ENCODE assay signal across 15 cellular contexts in genomic region chr16:68094614-68094934, GRCh38. TPM values are rescaled to one million over a fixed set of nuclear protein-coding genes. Genes with fewer than 3 reads are reported as not detected.
DNase-seq lines count a peak whose midpoint lies in the region; ATAC-seq and TF ChIP-seq lines count a peak whose summit lies in the region.
"Had no signal": no experiment of that assay in that cellular context is flagged by ENCODE, and none has a peak within 500 bp of the region (broad histone marks: within the 10 kb centered on the region; RNA-seq: fewer than 3 reads in every experiment).

No MANE protein-coding gene starts in this region.

- peak; percentile 21; the same call in 1 of the 2 replicates for TF ChIP-seq CTCF in WTC11 (IDR thresholded peaks at IDR 0.05)
- TF ChIP-seq CTCF in endodermal cell (conservative IDR thresholded peaks at IDR 0.05): peak; percentile 36

- no peak overlapping the region for H3K4me3 ChIP-seq in endodermal cell (ENCODE audit: low read length)
- H3K4me3 ChIP-seq: left ventricle myocardium inferior, mucosa of descending colon had no signal

- no peaks in the 10 kb centered on the region for H3K9me3 ChIP-seq in endodermal cell (ENCODE audit: control insufficient read depth, low read length)
- H3K9me3 ChIP-seq: left ventricle myocardium inferior, mucosa of descending colon, SK-N-SH had no signal

- no peak overlapping the region for H3K9ac ChIP-seq in endodermal cell (ENCODE audit: extremely low read depth, low read length, poor library complexity, severe bottlenecking)
- H3K9ac ChIP-seq: SK-N-SH had no signal

- H3K4me1 Mint-ChIP-seq in activated naive CD4-positive, alpha-beta T cell treated with anti-CD3 and anti-CD28 coated beads, Interleukin-2, amount 50 U/mL, for 24 hours: peaks cover 89% of the 10 kb centered on the region
- peaks cover 39% of the 10 kb centered on the region for H3K4me1 Mint-ChIP-seq in WTC11
- peaks cover 22% of the 10 kb centered on the region for H3K4me1 Mint-ChIP-seq in endodermal cell
- peaks cover 77% of the 10 kb centered on the region for H3K4me1 Mint-ChIP-seq in stimulated activated effector memory CD8-positive, alpha-beta T cell treated with anti-CD3 and anti-CD28 coated beads, Interleukin-12 subunit alpha, Interleukin-12 subunit beta, amount 100 ng/mL, for 72 hours

- WGBS in endodermal cell (ENCODE audit: insufficient coverage in 1 of 2, insufficient read length in 1 of 2), 2 experiments: 88 to 94% methylated on average over 2 to 3 of the region's 4 CpGs

- peaks cover 6% of the 10 kb centered on the region for H3K4me1 ChIP-seq in endodermal cell (ENCODE audit: control insufficient read depth, insufficient read depth, low read length)

- H3K36me3 ChIP-seq in endodermal cell (ENCODE audit: control insufficient read depth, insufficient read depth, low read length): no peaks in the 10 kb centered on the region
- H3K36me3 ChIP-seq: left ventricle myocardium inferior had no signal

- H3K27ac Mint-ChIP-seq in activated naive CD4-positive, alpha-beta T cell treated with anti-CD3 and anti-CD28 coated beads, Interleukin-2, amount 50 U/mL, for 24 hours: peak overlapping the region; percentile 97
- peak overlapping the region; percentile 34; the same call in 1 of the 2 replicates for H3K27ac Mint-ChIP-seq in WTC11
- H3K27ac Mint-ChIP-seq in endodermal cell: no peak overlapping the region
- H3K27ac Mint-ChIP-seq in stimulated activated effector memory CD8-positive, alpha-beta T cell treated with anti-CD3 and anti-CD28 coated beads, Interleukin-12 subunit alpha, Interleukin-12 subunit beta, amount 100 ng/mL, for 72 hours: peak overlapping the region; percentile 19

- peaks cover 3% of the 10 kb centered on the region for H3K36me3 Mint-ChIP-seq in activated naive CD4-positive, alpha-beta T cell treated with anti-CD3 and anti-CD28 coated beads, Interleukin-2, amount 50 U/mL, for 24 hours
- H3K36me3 Mint-ChIP-seq in WTC11: no peaks in the 10 kb centered on the region
- peaks cover 5% of the 10 kb centered on the region for H3K36me3 Mint-ChIP-seq in endodermal cell (ENCODE audit: low read depth)
- H3K36me3 Mint-ChIP-seq in stimulated activated effector memory CD8-positive, alpha-beta T cell treated with anti-CD3 and anti-CD28 coated beads, Interleukin-12 subunit alpha, Interleukin-12 subunit beta, amount 100 ng/mL, for 72 hours: peaks cover 22% of the 10 kb centered on the region

- H3K27me3 Mint-ChIP-seq in activated naive CD4-positive, alpha-beta T cell treated with anti-CD3 and anti-CD28 coated beads, Interleukin-2, amount 50 U/mL, for 24 hours: no peaks in the 10 kb centered on the region
- H3K27me3 Mint-ChIP-seq in WTC11 (ENCODE audit: low read depth): no peaks in the 10 kb centered on the region
- H3K27me3 Mint-ChIP-seq in endodermal cell (ENCODE audit: insufficient read depth): no peaks in the 10 kb centered on the region

- no peaks in the 10 kb centered on the region for H3K27me3 ChIP-seq in endodermal cell (ENCODE audit: control insufficient read depth, insufficient read depth, low read length, poor library complexity, severe bottlenecking)

- no peak for ATAC-seq in WTC11
- no peak for ATAC-seq in stimulated activated effector memory CD8-positive, alpha-beta T cell treated with anti-CD3 and anti-CD28 coated beads, Interleukin-12 subunit alpha, Interleukin-12 subunit beta, amount 100 ng/mL, for 72 hours
- ATAC-seq: mucosa of descending colon had no signal

- CTCF ChIA-PET in WTC11 (lab: Charles Lee): interaction anchor here (0.6 to 4.1 kb wide), 14 partner anchors 10 to 910 kb away, joined by 3 to 58 read pairs (median 6); partner anchors contain the start of genes ESRP2, NFATC3 and SLC7A6

- no peak for DNase-seq in activated naive CD4-positive, alpha-beta T cell treated with anti-CD3 and anti-CD28 coated beads, Interleukin-2, amount 50 U/mL, for 16 hours
- DNase-seq in WTC11 (ENCODE audit: low spot score) (no peak), endodermal cell (no peak), NCI-H2107 treated with DMSO at 0.1 percent for 48 hours (lab: John Stamatoyannopoulos, UW; ENCODE audit: unreplicated experiment) (no peak), NCI-H1417 treated with DMSO at 0.1 percent for 48 hours (lab: John Stamatoyannopoulos, UW) (no peak), NCI-H524 (lab: John Stamatoyannopoulos, UW) (no peak)
- no peak for DNase-seq in stimulated activated effector memory CD8-positive, alpha-beta T cell treated with anti-CD3 and anti-CD28 coated beads, Interleukin-12 subunit alpha, Interleukin-12 subunit beta, amount 100 ng/mL, for 72 hours (ENCODE audit: low spot score in 2 of 2)
- DNase-seq: effector CD8-positive, alpha-beta T cell; left ventricle myocardium inferior; mucosa of descending colon; NCI-H187 treated with DMSO at 0.1 percent for 48 hours; retina; RPMI8226; SK-N-SH had no signal

- peak overlapping the region; percentile 72 for H3K4me3 Mint-ChIP-seq in activated naive CD4-positive, alpha-beta T cell treated with anti-CD3 and anti-CD28 coated beads, Interleukin-2, amount 50 U/mL, for 24 hours
- peak overlapping the region; percentile 18; the same call in 1 of the 2 replicates for H3K4me3 Mint-ChIP-seq in WTC11
- H3K4me3 Mint-ChIP-seq in endodermal cell: no peak overlapping the region
- peak overlapping the region; percentile 5 for H3K4me3 Mint-ChIP-seq in stimulated activated effector memory CD8-positive, alpha-beta T cell treated with anti-CD3 and anti-CD28 coated beads, Interleukin-12 subunit alpha, Interleukin-12 subunit beta, amount 100 ng/mL, for 72 hours

- POLR2A ChIA-PET in WTC11 (lab: Charles Lee): no interaction called here

- H3K9me3 Mint-ChIP-seq in activated naive CD4-positive, alpha-beta T cell treated with anti-CD3 and anti-CD28 coated beads, Interleukin-2, amount 50 U/mL, for 24 hours: no peaks in the 10 kb centered on the region
- H3K9me3 Mint-ChIP-seq in WTC11: no peaks in the 10 kb centered on the region
- H3K9me3 Mint-ChIP-seq in endodermal cell: no peaks in the 10 kb centered on the region
- no peaks in the 10 kb centered on the region for H3K9me3 Mint-ChIP-seq in stimulated activated effector memory CD8-positive, alpha-beta T cell treated with anti-CD3 and anti-CD28 coated beads, Interleukin-12 subunit alpha, Interleukin-12 subunit beta, amount 100 ng/mL, for 72 hours

- H3K27ac ChIP-seq in endodermal cell (ENCODE audit: low read depth, low read length): no peak overlapping the region
- H3K27ac ChIP-seq: left ventricle myocardium inferior had no signal

TF ChIP-seq in WTC11, 78 proteins besides CTCF, POLR2A, EP300 and RAD21 (continues in another document):
- no peak for TF ChIP-seq E2F1 (CRISPR knock-in tag; IDR thresholded peaks at IDR 0.05)
- TF ChIP-seq SMAD3 (CRISPR knock-in tag; IDR thresholded peaks at IDR 0.05; ENCODE audit: borderline replicate concordance): no peak
- TF ChIP-seq ETV6 (CRISPR knock-in tag; IDR thresholded peaks at IDR 0.05): no peak
- no peak for TF ChIP-seq PREB (CRISPR knock-in tag; IDR thresholded peaks at IDR 0.05; ENCODE audit: borderline replicate concordance)
- no peak for TF ChIP-seq GABPB1 (CRISPR knock-in tag; IDR thresholded peaks at IDR 0.05)
- TF ChIP-seq ZNF317 (CRISPR knock-in tag; IDR thresholded peaks at IDR 0.05; ENCODE audit: borderline replicate concordance, low read depth): no peak
- no peak for TF ChIP-seq ZSCAN18 (CRISPR knock-in tag; IDR thresholded peaks at IDR 0.05)

RNA-seq across cellular contexts. Expression of gene NFATC3, which starts 9.4 kb away (rescaled TPM):
- total RNA-seq in WTC11 (2021) (32.5 to 34.6 TPM (median 33.3 TPM) in 3 replicates), endodermal cell (10 to 100 TPM; 27.4 to 30.1 TPM)
- 25.3 TPM for polyA plus RNA-seq in endodermal cell (2013, experiment 1 of 2)
- 24.3 TPM for polyA plus RNA-seq in endodermal cell (2013, experiment 2 of 2)
